ENCODE assay signal across 9 cellular contexts in the genomic region with DNA sequence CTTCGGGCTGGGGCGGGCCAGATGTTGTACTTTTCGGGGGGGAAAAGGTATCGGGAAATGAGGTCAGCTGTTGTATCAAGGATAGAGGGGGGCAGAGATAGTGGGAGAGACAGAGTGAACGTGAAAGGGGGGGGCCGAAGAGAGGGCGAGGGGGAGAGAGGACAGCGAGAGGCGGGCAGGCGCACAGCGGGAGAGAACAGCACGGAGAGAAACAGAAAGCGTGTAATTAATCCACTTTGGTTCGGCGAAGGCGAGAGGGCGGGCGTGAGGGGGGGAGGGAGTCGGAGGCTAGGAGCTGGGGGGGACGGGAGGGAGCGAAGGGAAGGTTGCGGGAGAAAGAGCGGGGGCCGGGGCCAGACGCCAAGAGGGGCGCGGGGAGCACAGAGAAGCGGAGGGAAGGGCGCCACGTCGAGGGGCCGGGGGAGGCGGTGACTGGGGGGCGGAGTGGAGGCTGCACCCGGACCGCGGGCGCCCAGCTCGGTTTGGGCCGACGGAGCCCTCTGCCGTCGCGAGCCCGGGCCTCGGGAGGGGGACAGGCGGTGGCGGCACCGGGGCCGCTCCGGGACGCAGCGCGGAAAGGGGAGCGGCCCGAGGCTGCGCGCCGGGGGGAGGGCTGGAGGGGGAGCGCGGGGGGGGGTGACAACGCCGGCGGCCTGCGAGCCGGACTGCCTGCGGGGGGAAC. TPM values are rescaled to one million over a fixed set of nuclear protein-coding genes. Genes with fewer than 3 reads are reported as not detected.
DNase-seq lines count a peak whose midpoint lies in the region; ATAC-seq lines count a peak whose summit lies in the region.
"Had no signal": no experiment of that assay in that cellular context is flagged by ENCODE, and none has a peak within 500 bp of the region (broad histone marks: within the 10 kb centered on the region; RNA-seq: fewer than 3 reads in every experiment).

No MANE protein-coding gene starts in this region.

- peaks cover 0 to under 1% (median 0%) of the 10 kb centered on the region in 5 donors for H3K36me3 ChIP-seq in subcutaneous abdominal adipose tissue (ENCODE audit: control insufficient read depth in 5 of 5, insufficient read depth in 5 of 5, low read length in 5 of 5)
- H3K36me3 ChIP-seq: BLaER1 had no signal

- no peaks in the 10 kb centered on the region for H3K9me3 Mint-ChIP-seq in activated CD4-positive, alpha-beta T cell treated with anti-CD3 and anti-CD28 coated beads, Interleukin-2, amount 10 ng/mL, durations not matched to agents 7 days and 5 days
- H3K9me3 Mint-ChIP-seq in activated naive CD8-positive, alpha-beta T cell treated with anti-CD3 and anti-CD28 coated beads, Interleukin-2, amount 10 ng/mL, durations not matched to agents 7 days and 5 days: no peaks in the 10 kb centered on the region
- H3K9me3 Mint-ChIP-seq in immature natural killer cell: peaks cover 0 to 3% (median 0%) of the 10 kb centered on the region in 6 donors

- no peak overlapping the region for H3K27ac ChIP-seq in subcutaneous abdominal adipose tissue (ENCODE audit: low read depth, low read length)
- H3K27ac ChIP-seq: BLaER1 had no signal

- H3K36me3 Mint-ChIP-seq in activated CD4-positive, alpha-beta T cell treated with anti-CD3 and anti-CD28 coated beads, Interleukin-2, amount 10 ng/mL, durations not matched to agents 7 days and 5 days (ENCODE audit: low read depth): no peaks in the 10 kb centered on the region
- H3K36me3 Mint-ChIP-seq in activated naive CD8-positive, alpha-beta T cell treated with anti-CD3 and anti-CD28 coated beads, Interleukin-2, amount 10 ng/mL, durations not matched to agents 7 days and 5 days: no peaks in the 10 kb centered on the region
- no peaks in the 10 kb centered on the region for H3K36me3 Mint-ChIP-seq in immature natural killer cell

- DNase-seq in activated CD4-positive, alpha-beta T cell treated with anti-CD3 and anti-CD28 coated beads for 4 hours: peak; percentile 28 to 29
- no peak for DNase-seq in activated CD4-positive, alpha-beta T cell treated with anti-CD3 and anti-CD28 coated beads, Interleukin-2, amount 10 ng/mL, durations not matched to agents 7 days and 5 days
- peak; percentile 34 for DNase-seq in activated naive CD8-positive, alpha-beta T cell treated with anti-CD3 and anti-CD28 coated beads, Interleukin-2, amount 10 ng/mL, durations not matched to agents 7 days and 5 days
- DNase-seq in immature natural killer cell (no peak), NCI-H2029 (lab: John Stamatoyannopoulos, UW) (no peak), Ammon's horn (ENCODE audit: low spot score) (no peak)
- DNase-seq in effector CD4-positive, alpha-beta T cell: no peak

- H3K27me3 ChIP-seq in subcutaneous abdominal adipose tissue (ENCODE audit: control insufficient read depth in 5 of 5, insufficient read depth in 4 of 5, low read length in 5 of 5): peaks cover 39 to 67% (median 56%) of the 10 kb centered on the region in 5 donors

- peaks cover 0 to 26% (median 6%) of the 10 kb centered on the region in 5 donors for H3K4me1 ChIP-seq in subcutaneous abdominal adipose tissue (ENCODE audit: control insufficient read depth in 5 of 5, insufficient read depth in 5 of 5, low read length in 5 of 5)

- H3K4me3 ChIP-seq in subcutaneous abdominal adipose tissue (ENCODE audit: low read depth in 1 of 5, low read length in 5 of 5): peak overlapping the region in 4 of 5 donors; percentile 42 to 60 (median 60)
- H3K4me3 ChIP-seq: BLaER1 had no signal

- H3K27me3 Mint-ChIP-seq in activated CD4-positive, alpha-beta T cell treated with anti-CD3 and anti-CD28 coated beads, Interleukin-2, amount 10 ng/mL, durations not matched to agents 7 days and 5 days: peaks cover 58% of the 10 kb centered on the region
- peaks cover 69% of the 10 kb centered on the region for H3K27me3 Mint-ChIP-seq in activated naive CD8-positive, alpha-beta T cell treated with anti-CD3 and anti-CD28 coated beads, Interleukin-2, amount 10 ng/mL, durations not matched to agents 7 days and 5 days
- H3K27me3 Mint-ChIP-seq in immature natural killer cell (ENCODE audit: low read depth in 3 of 3): peaks cover 27 to 34% (median 27%) of the 10 kb centered on the region in 3 donors

- H3K9me3 ChIP-seq in subcutaneous abdominal adipose tissue (ENCODE audit: control insufficient read depth in 5 of 5, low read length in 5 of 5): no peaks in the 10 kb centered on the region
- H3K9me3 ChIP-seq: BLaER1 had no signal

- POLR2A ChIA-PET in activated CD4-positive, alpha-beta T cell treated with anti-CD3 and anti-CD28 coated beads, Interleukin-2, amount 10 ng/mL, durations not matched to agents 7 days and 5 days (lab: Charles Lee): no interaction called here
- POLR2A ChIA-PET in activated naive CD8-positive, alpha-beta T cell treated with anti-CD3 and anti-CD28 coated beads, Interleukin-2, amount 10 ng/mL, durations not matched to agents 7 days and 5 days (lab: Charles Lee): no interaction called here

- no peak for ATAC-seq in activated naive CD8-positive, alpha-beta T cell treated with anti-CD3 and anti-CD28 coated beads, Interleukin-2, amount 10 ng/mL, durations not matched to agents 7 days and 5 days (ENCODE audit: low read depth)

- H3K4me1 Mint-ChIP-seq in activated CD4-positive, alpha-beta T cell treated with anti-CD3 and anti-CD28 coated beads, Interleukin-2, amount 10 ng/mL, durations not matched to agents 7 days and 5 days: peaks cover 10% of the 10 kb centered on the region
- H3K4me1 Mint-ChIP-seq in activated naive CD8-positive, alpha-beta T cell treated with anti-CD3 and anti-CD28 coated beads, Interleukin-2, amount 10 ng/mL, durations not matched to agents 7 days and 5 days: peaks cover 2% of the 10 kb centered on the region
- peaks cover 4 to 5% of the 10 kb centered on the region in 2 donors for H3K4me1 Mint-ChIP-seq in immature natural killer cell

- CTCF ChIA-PET in activated CD4-positive, alpha-beta T cell treated with anti-CD3 and anti-CD28 coated beads, Interleukin-2, amount 10 ng/mL, durations not matched to agents 7 days and 5 days (lab: Charles Lee): interaction anchor here (1.3 kb wide), 1 partner anchor 13 kb away, joined by 4 read pairs; no protein-coding TSS in a partner anchor

- no peak overlapping the region for H3K4me3 Mint-ChIP-seq in activated CD4-positive, alpha-beta T cell treated with anti-CD3 and anti-CD28 coated beads, Interleukin-2, amount 10 ng/mL, durations not matched to agents 7 days and 5 days
- H3K4me3 Mint-ChIP-seq in activated naive CD8-positive, alpha-beta T cell treated with anti-CD3 and anti-CD28 coated beads, Interleukin-2, amount 10 ng/mL, durations not matched to agents 7 days and 5 days: peak overlapping the region; percentile 19
- H3K4me3 Mint-ChIP-seq in immature natural killer cell: peak overlapping the region; percentile 83 to 89 (median 85)

- no peak overlapping the region for H3K27ac Mint-ChIP-seq in activated CD4-positive, alpha-beta T cell treated with anti-CD3 and anti-CD28 coated beads, Interleukin-2, amount 10 ng/mL, durations not matched to agents 7 days and 5 days
- no peak overlapping the region for H3K27ac Mint-ChIP-seq in activated naive CD8-positive, alpha-beta T cell treated with anti-CD3 and anti-CD28 coated beads, Interleukin-2, amount 10 ng/mL, durations not matched to agents 7 days and 5 days
- H3K27ac Mint-ChIP-seq in immature natural killer cell: no peak overlapping the region

- H3K9ac ChIP-seq in subcutaneous abdominal adipose tissue (ENCODE audit: low read length in 5 of 5): no peak overlapping the region
- H3K9ac ChIP-seq: BLaER1 had no signal

RNA-seq across cellular contexts. Expression of a gene that starts 0.6 kb away (rescaled TPM):
- under 1 TPM; 0.07 to 0.08 TPM for total RNA-seq in activated CD4-positive, alpha-beta T cell treated with anti-CD3 and anti-CD28 coated beads, Interleukin-2, amount 10 ng/mL, durations not matched to agents 7 days and 5 days
- total RNA-seq in activated naive CD8-positive, alpha-beta T cell treated with anti-CD3 and anti-CD28 coated beads, Interleukin-2, amount 10 ng/mL, durations not matched to agents 7 days and 5 days: not detected
- not detected for polyA plus RNA-seq in immature natural killer cell

RNA-seq across cellular contexts. Expression of a gene that starts 22.4 kb away (rescaled TPM):
- total RNA-seq in activated CD4-positive, alpha-beta T cell treated with anti-CD3 and anti-CD28 coated beads, Interleukin-2, amount 10 ng/mL, durations not matched to agents 7 days and 5 days: not detected
- total RNA-seq in activated naive CD8-positive, alpha-beta T cell treated with anti-CD3 and anti-CD28 coated beads, Interleukin-2, amount 10 ng/mL, durations not matched to agents 7 days and 5 days: not detected
- polyA plus RNA-seq in immature natural killer cell: not detected

RNA-seq across cellular contexts. Expression of a gene that starts 33.0 kb away (rescaled TPM):
- total RNA-seq in activated CD4-positive, alpha-beta T cell treated with anti-CD3 and anti-CD28 coated beads, Interleukin-2, amount 10 ng/mL, durations not matched to agents 7 days and 5 days: not detected
- not detected for total RNA-seq in activated naive CD8-positive, alpha-beta T cell treated with anti-CD3 and anti-CD28 coated beads, Interleukin-2, amount 10 ng/mL, durations not matched to agents 7 days and 5 days
- not detected for polyA plus RNA-seq in immature natural killer cell

Comparison
In these comparisons a context has a peak if more than half of its experiments do, and no peak if none do; other contexts are left out.
1. DNase-seq: peak in activated CD4-positive, alpha-beta T cell treated with anti-CD3 and anti-CD28 coated beads for 4 hours (2 of 2) and activated naive CD8-positive, alpha-beta T cell treated with anti-CD3 and anti-CD28 coated beads, Interleukin-2, amount 10 ng/mL, durations not matched to agents 7 days and 5 days (single experiment); none in activated CD4-positive, alpha-beta T cell treated with anti-CD3 and anti-CD28 coated beads, Interleukin-2, amount 10 ng/mL, durations not matched to agents 7 days and 5 days (single experiment), immature natural killer cell (0 of 3), effector CD4-positive, alpha-beta T cell (single experiment), NCI-H2029 (single experiment) and Ammon's horn (single experiment).